Comparison of ENCODE assay signal across 1 cellular context in the genomic region with DNA sequence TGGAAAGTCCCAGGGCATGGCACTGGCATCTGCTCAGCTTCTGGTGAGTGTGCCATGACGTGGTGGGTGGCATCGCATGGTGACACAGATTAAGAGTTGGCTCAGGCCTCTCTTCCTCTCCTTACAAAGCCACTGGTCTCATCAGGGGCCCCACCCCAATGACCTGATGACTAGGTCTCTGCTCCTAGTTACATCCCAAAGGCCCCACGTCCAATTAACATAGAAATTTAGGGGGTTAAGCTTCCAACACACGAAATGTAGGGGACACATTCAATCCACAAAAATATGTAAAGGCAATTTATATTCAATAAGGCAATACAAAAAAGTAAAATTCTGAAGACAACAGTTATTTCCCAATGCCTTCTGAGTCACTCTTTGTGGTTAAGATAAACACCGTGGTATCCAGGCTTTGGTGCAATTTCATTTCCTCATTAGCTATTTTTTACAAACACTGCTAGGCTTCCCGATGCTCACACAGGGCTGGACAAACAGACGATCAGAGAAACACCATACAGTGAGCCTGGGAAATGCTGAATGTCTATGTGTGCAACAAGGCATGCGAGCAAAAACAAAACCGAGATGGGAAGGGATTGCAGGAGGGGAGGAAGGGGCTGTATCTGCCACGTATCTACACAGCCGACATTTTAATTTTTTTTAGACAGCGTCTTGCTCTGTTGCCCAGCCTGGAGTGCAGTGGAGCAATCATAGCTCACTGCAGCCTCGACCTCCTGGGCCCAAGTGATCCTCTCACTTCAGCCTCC.
TF ChIP-seq lines count a peak whose summit lies in the region.

No MANE protein-coding gene starts in this region.

TF ChIP-seq in GM12878, 131 proteins besides CTCF, POLR2A, EP300 and RAD21 (continued from another document):
- TF ChIP-seq, protein P1, sequence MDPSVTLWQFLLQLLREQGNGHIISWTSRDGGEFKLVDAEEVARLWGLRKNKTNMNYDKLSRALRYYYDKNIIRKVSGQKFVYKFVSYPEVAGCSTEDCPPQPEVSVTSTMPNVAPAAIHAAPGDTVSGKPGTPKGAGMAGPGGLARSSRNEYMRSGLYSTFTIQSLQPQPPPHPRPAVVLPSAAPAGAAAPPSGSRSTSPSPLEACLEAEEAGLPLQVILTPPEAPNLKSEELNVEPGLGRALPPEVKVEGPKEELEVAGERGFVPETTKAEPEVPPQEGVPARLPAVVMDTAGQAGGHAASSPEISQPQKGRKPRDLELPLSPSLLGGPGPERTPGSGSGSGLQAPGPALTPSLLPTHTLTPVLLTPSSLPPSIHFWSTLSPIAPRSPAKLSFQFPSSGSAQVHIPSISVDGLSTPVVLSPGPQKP (IDR thresholded peaks at IDR 0.05; ENCODE audit: low read depth, low read length): no peak
- TF ChIP-seq POU2F2 (IDR thresholded peaks at IDR 0.05; ENCODE audit: borderline replicate concordance, low read depth, low read length) (no peak), SIN3A (IDR thresholded peaks at IDR 0.05; ENCODE audit: low read depth, low read length) (no peak), NR2C2 (IDR thresholded peaks at IDR 0.05; ENCODE audit: borderline replicate concordance, control insufficient read depth, insufficient read length, low read depth) (no peak), NFYA (IDR thresholded peaks at IDR 0.05; ENCODE audit: borderline replicate concordance, low read depth, low read length) (no peak), MEF2A (IDR thresholded peaks at IDR 0.05; ENCODE audit: insufficient read depth, low read depth, low read length) (peak; percentile 32; the same call in 1 of the 2 replicates), BMI1 (IDR thresholded peaks at IDR 0.05; ENCODE audit: borderline replicate concordance) (no peak), BCL11A (IDR thresholded peaks at IDR 0.05; ENCODE audit: low read depth, low read length) (peak; percentile 64), LARP7 (IDR thresholded peaks at IDR 0.05) (no peak), MXI1 (IDR thresholded peaks at IDR 0.05; ENCODE audit: low read depth, low read length) (peak; percentile 26; the same call in 1 of the 2 replicates), YY1 (IDR thresholded peaks at IDR 0.05; ENCODE audit: low read depth, low read length) (peak; percentile 60), KDM1A (IDR thresholded peaks at IDR 0.05; ENCODE audit: borderline replicate concordance) (no peak), SMAD5 (IDR thresholded peaks at IDR 0.05; ENCODE audit: low read depth) (no peak), RELA (IDR thresholded peaks at IDR 0.05; ENCODE audit: borderline replicate concordance, partially characterized antibody) (no peak)
- TF ChIP-seq, protein P2, sequence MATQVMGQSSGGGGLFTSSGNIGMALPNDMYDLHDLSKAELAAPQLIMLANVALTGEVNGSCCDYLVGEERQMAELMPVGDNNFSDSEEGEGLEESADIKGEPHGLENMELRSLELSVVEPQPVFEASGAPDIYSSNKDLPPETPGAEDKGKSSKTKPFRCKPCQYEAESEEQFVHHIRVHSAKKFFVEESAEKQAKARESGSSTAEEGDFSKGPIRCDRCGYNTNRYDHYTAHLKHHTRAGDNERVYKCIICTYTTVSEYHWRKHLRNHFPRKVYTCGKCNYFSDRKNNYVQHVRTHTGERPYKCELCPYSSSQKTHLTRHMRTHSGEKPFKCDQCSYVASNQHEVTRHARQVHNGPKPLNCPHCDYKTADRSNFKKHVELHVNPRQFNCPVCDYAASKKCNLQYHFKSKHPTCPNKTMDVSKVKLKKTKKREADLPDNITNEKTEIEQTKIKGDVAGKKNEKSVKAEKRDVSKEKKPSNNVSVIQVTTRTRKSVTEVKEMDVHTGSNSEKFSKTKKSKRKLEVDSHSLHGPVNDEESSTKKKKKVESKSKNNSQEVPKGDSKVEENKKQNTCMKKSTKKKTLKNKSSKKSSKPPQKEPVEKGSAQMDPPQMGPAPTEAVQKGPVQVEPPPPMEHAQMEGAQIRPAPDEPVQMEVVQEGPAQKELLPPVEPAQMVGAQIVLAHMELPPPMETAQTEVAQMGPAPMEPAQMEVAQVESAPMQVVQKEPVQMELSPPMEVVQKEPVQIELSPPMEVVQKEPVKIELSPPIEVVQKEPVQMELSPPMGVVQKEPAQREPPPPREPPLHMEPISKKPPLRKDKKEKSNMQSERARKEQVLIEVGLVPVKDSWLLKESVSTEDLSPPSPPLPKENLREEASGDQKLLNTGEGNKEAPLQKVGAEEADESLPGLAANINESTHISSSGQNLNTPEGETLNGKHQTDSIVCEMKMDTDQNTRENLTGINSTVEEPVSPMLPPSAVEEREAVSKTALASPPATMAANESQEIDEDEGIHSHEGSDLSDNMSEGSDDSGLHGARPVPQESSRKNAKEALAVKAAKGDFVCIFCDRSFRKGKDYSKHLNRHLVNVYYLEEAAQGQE (IDR thresholded peaks at IDR 0.05; ENCODE audit: low read depth, low read length): no peak
- TF ChIP-seq, protein P3, sequence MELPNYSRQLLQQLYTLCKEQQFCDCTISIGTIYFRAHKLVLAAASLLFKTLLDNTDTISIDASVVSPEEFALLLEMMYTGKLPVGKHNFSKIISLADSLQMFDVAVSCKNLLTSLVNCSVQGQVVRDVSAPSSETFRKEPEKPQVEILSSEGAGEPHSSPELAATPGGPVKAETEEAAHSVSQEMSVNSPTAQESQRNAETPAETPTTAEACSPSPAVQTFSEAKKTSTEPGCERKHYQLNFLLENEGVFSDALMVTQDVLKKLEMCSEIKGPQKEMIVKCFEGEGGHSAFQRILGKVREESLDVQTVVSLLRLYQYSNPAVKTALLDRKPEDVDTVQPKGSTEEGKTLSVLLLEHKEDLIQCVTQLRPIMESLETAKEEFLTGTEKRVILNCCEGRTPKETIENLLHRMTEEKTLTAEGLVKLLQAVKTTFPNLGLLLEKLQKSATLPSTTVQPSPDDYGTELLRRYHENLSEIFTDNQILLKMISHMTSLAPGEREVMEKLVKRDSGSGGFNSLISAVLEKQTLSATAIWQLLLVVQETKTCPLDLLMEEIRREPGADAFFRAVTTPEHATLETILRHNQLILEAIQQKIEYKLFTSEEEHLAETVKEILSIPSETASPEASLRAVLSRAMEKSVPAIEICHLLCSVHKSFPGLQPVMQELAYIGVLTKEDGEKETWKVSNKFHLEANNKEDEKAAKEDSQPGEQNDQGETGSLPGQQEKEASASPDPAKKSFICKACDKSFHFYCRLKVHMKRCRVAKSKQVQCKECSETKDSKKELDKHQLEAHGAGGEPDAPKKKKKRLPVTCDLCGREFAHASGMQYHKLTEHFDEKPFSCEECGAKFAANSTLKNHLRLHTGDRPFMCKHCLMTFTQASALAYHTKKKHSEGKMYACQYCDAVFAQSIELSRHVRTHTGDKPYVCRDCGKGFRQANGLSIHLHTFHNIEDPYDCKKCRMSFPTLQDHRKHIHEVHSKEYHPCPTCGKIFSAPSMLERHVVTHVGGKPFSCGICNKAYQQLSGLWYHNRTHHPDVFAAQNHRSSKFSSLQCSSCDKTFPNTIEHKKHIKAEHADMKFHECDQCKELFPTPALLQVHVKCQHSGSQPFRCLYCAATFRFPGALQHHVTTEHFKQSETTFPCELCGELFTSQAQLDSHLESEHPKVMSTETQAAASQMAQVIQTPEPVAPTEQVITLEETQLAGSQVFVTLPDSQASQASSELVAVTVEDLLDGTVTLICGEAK (IDR thresholded peaks at IDR 0.05; ENCODE audit: borderline replicate concordance): no peak
